8 cellular contexts compared by ENCODE assay signal in the genomic region with DNA sequence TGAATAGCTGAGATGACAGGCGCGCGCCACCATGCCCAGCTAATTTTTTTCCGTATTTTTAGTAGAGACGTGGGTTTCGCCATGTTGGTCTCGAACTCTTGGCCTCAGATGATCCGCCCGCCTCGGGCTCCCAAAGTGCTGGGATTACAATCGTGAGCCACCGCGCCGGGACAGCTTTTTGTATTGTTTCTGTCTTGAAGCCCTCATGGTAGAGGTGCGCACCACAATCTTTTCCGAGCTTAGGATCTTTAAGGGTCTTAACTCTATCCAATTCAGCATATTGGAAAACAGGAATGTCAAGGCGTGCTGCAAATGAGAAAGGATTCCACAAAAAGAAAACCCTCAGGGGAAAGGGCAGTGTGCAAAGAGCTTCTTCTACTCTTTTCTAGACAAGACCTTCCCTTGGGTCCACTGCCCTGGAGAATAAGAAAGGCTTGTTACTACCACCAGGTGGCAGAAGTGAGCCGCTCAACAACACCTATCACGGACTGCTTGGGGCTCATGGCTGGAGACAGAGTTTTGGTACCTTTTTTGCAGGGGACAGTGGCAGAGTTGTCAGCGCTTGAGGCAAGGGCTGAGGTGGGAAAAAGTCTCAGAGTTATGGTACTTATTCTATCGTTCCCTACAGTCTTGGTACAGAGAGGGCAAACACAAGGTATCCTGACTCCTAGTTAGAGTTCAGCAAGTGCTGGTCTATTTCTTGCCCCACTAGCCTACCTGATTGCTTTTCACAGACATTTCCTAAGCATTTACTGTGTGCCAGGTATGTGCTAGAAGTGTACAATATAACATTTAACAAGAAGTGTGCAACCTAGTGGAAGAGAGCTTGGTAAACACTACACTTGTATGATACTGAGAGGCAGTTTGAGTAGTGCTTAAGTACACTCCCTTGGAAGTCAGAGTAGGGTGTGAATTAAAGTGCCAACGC. TPM values are rescaled to one million over a fixed set of nuclear protein-coding genes. Genes with fewer than 3 reads are reported as not detected.
DNase-seq lines count a peak whose midpoint lies in the region; ATAC-seq and TF ChIP-seq lines count a peak whose summit lies in the region.

No MANE protein-coding gene starts in this region.

- no peaks in the 10 kb centered on the region for H3K27me3 Mint-ChIP-seq in activated naive CD4-positive, alpha-beta T cell treated with anti-CD3 and anti-CD28 coated beads, Interleukin-2, amount 50 U/mL, for 24 hours

- no peak overlapping the region for H3K4me3 Mint-ChIP-seq in activated naive CD4-positive, alpha-beta T cell treated with anti-CD3 and anti-CD28 coated beads, Interleukin-2, amount 50 U/mL, for 24 hours

- H3K4me3 ChIP-seq in uterus: no peak overlapping the region

- no peaks in the 10 kb centered on the region for H3K9me3 ChIP-seq in uterus

- peak; percentile 95 for ATAC-seq in Right ventricle myocardium inferior

- no peaks in the 10 kb centered on the region for H3K27me3 ChIP-seq in uterus

- no peaks in the 10 kb centered on the region for H3K4me1 ChIP-seq in uterus

- peak overlapping the region; percentile 68 for H3K27ac Mint-ChIP-seq in activated naive CD4-positive, alpha-beta T cell treated with anti-CD3 and anti-CD28 coated beads, Interleukin-2, amount 50 U/mL, for 24 hours

- no peak for TF ChIP-seq POLR2A in uterus (IDR thresholded peaks at IDR 0.05)

- H3K9me3 Mint-ChIP-seq in activated naive CD4-positive, alpha-beta T cell treated with anti-CD3 and anti-CD28 coated beads, Interleukin-2, amount 50 U/mL, for 24 hours: no peaks in the 10 kb centered on the region

- DNase-seq in DMS114 treated with DMSO at 0.1 percent for 48 hours (lab: John Stamatoyannopoulos, UW; ENCODE audit: unreplicated experiment) (peak; percentile 90), GOT3 (lab: John Stamatoyannopoulos, UW) (peak; percentile 28), NCI-H1417 (lab: John Stamatoyannopoulos, UW) (peak; percentile 69 to 94 (median 90)), SKM-1 treated with dmso at 0.1 percent for 144 hours (lab: John Stamatoyannopoulos, UW; ENCODE audit: unreplicated experiment) (peak; percentile 46), Right ventricle myocardium inferior (ENCODE audit: missing footprints) (peak; percentile 84), posterior vena cava (ENCODE audit: low spot score) (peak; percentile 92), uterus (peak; percentile 83 to 90)

- H3K27ac ChIP-seq in uterus: no peak overlapping the region

- intact Hi-C loops in Right ventricle myocardium inferior (cut with DNase I): loop anchor here (1.0 kb wide), 2 partner anchors 69 to 156 kb away; no protein-coding TSS in a partner anchor
- intact Hi-C loops in posterior vena cava (cut with DNase I): loop anchor here (2.0 kb wide), 2 partner anchors 68 to 72 kb away; no protein-coding TSS in a partner anchor
- intact Hi-C loops in uterus (cut with DNase I; ENCODE audit: low total_unique reads): loop anchor here (2.0 to 5.0 kb wide), 2 partner anchors 70 to 154 kb away; partner anchors contain the start of genes AMHR2 and NPFF

- TF ChIP-seq CTCF in uterus (IDR thresholded peaks at IDR 0.05): peak; percentile 85 to 94 (median 92)

- H3K4me1 Mint-ChIP-seq in activated naive CD4-positive, alpha-beta T cell treated with anti-CD3 and anti-CD28 coated beads, Interleukin-2, amount 50 U/mL, for 24 hours: peaks cover 9% of the 10 kb centered on the region

- no peaks in the 10 kb centered on the region for H3K36me3 ChIP-seq in uterus

- no peaks in the 10 kb centered on the region for H3K36me3 Mint-ChIP-seq in activated naive CD4-positive, alpha-beta T cell treated with anti-CD3 and anti-CD28 coated beads, Interleukin-2, amount 50 U/mL, for 24 hours

RNA-seq across cellular contexts. Expression of gene SP7, which starts 16.4 kb away (rescaled TPM):
- total RNA-seq in Right ventricle myocardium inferior (not detected), posterior vena cava (not detected), uterus (under 1 TPM in 2 of 4 donors, not detected in 2; 0.34 to 0.62 TPM)

RNA-seq across cellular contexts. Expression of gene SP1, which starts 27.4 kb away (rescaled TPM):
- 31.3 TPM for total RNA-seq in Right ventricle myocardium inferior
- 10 to 100 TPM; 55.1 to 59.9 TPM for total RNA-seq in posterior vena cava
- 100 to 1,000 TPM in 2 of 4 donors, 10 to 100 TPM in 2; 58.8 to 127 (median 90.7) TPM for total RNA-seq in uterus

RNA-seq across cellular contexts. Expression of gene AAAS, which starts 31.2 kb away (rescaled TPM):
- total RNA-seq in Right ventricle myocardium inferior: 38.5 TPM
- 10 to 100 TPM; 29.5 to 35.3 TPM for total RNA-seq in posterior vena cava
- 10 to 100 TPM; 12.3 to 52.2 (median 46.9) TPM for total RNA-seq in uterus

RNA-seq across cellular contexts. Expression of gene MYG1, which starts 53.1 kb away (rescaled TPM):
- 38.5 TPM for total RNA-seq in Right ventricle myocardium inferior
- total RNA-seq in posterior vena cava: 10 to 100 TPM; 35.6 to 37.8 TPM
- total RNA-seq in uterus: 10 to 100 TPM; 10.2 to 59.3 (median 33.9) TPM

RNA-seq across cellular contexts. Expression of gene PFDN5, which starts 57.3 kb away (rescaled TPM):
- total RNA-seq in Right ventricle myocardium inferior (392 TPM), posterior vena cava (100 to 1,000 TPM; 473 to 486 TPM), uterus (1,000 to 10,000 TPM in 2 of 4 donors, 100 to 1,000 TPM in 2; 347 to 1,573 (median 972) TPM)

Comparison
In these comparisons a context has a peak if more than half of its experiments do, and no peak if none do; other contexts are left out.
1. DNase-seq: peak in every context shown above with its lines; median percentile 92 in posterior vena cava; 90 in DMS114 treated with DMSO at 0.1 percent for 48 hours; 90 in NCI-H1417; 86 in uterus; 84 in Right ventricle myocardium inferior; 46 in SKM-1 treated with dmso at 0.1 percent for 144 hours; 28 in GOT3.